In the genomic region with DNA sequence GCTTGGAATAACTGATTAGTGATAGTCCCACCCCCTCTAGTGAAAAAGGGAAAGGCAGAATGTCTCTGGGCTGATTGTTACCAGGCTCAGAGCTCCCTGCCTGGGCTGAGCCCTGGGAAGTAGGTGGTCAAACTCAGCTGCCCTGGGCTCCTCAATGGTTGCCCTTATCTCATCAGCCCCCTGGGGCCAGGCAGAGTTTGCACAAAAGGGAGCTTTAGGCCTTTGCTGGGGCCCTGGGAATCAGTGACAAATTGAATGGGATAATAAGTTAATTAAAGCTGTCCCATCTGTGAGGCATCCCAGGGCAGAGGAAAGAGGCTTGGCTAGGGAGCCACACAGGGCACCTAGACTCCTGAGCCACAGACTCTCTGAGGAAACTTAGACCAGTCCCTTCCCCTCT, we compare ENCODE assay signal across 23 cellular contexts.
"Had no signal": no experiment of that assay in that cellular context is flagged by ENCODE, and none has a peak within 500 bp of the region (broad histone marks: within the 10 kb centered on the region; RNA-seq: fewer than 3 reads in every experiment).

No MANE protein-coding gene starts in this region.

- H3K9me3 ChIP-seq: SJSA1 had no signal

- H3K36me3 Mint-ChIP-seq: activated CD4-positive, alpha-beta memory T cell treated with anti-CD3 and anti-CD28 coated beads for 36 hours; activated naive CD8-positive, alpha-beta T cell; brain had no signal

- H3K27ac Mint-ChIP-seq: activated CD4-positive, alpha-beta memory T cell treated with anti-CD3 and anti-CD28 coated beads for 36 hours; activated CD4-positive, alpha-beta T cell treated with anti-CD3 and anti-CD28 coated beads, Interleukin-2, amount 10 ng/mL, durations not matched to agents 7 days and 5 days; activated naive CD4-positive, alpha-beta T cell treated with anti-CD3 and anti-CD28 coated beads for 36 hours; activated naive CD8-positive, alpha-beta T cell; activated T-helper 17 cell treated with anti-CD3 and anti-CD28 coated beads, Interleukin-2, amount 50 U/mL, for 72 hours; T-helper 17 cell had no signal

- H3K4me3 Mint-ChIP-seq: activated CD4-positive, alpha-beta memory T cell treated with anti-CD3 and anti-CD28 coated beads for 36 hours; activated CD4-positive, alpha-beta T cell treated with anti-CD3 and anti-CD28 coated beads, Interleukin-2, amount 10 ng/mL, durations not matched to agents 7 days and 5 days; activated naive CD4-positive, alpha-beta T cell treated with anti-CD3 and anti-CD28 coated beads for 36 hours; activated naive CD8-positive, alpha-beta T cell; activated T-helper 17 cell treated with anti-CD3 and anti-CD28 coated beads, Interleukin-2, amount 50 U/mL, for 72 hours; brain; T-helper 17 cell had no signal

- H3K4me3 ChIP-seq: SJSA1 had no signal

- H3K4me1 Mint-ChIP-seq: activated T-helper 17 cell treated with anti-CD3 and anti-CD28 coated beads, Interleukin-2, amount 50 U/mL, for 72 hours; T-helper 17 cell had no signal

- H3K36me3 ChIP-seq: SJSA1 had no signal

- H3K27me3 Mint-ChIP-seq: activated CD4-positive, alpha-beta T cell treated with anti-CD3 and anti-CD28 coated beads, Interleukin-2, amount 10 ng/mL, durations not matched to agents 7 days and 5 days; activated naive CD8-positive, alpha-beta T cell; brain had no signal

- DNase-seq: activated CD4-positive, alpha-beta memory T cell treated with anti-CD3 and anti-CD28 coated beads for 36 hours; activated CD4-positive, alpha-beta T cell treated with anti-CD3 and anti-CD28 coated beads, Interleukin-2, amount 10 ng/mL, durations not matched to agents 7 days and 5 days; activated CD4-positive, CD25-positive, alpha-beta regulatory T cell; activated CD8-positive, alpha-beta memory T cell treated with anti-CD3 and anti-CD28 coated beads for 24 hours; activated gamma-delta T cell; activated naive CD4-positive, alpha-beta T cell treated with anti-CD3 and anti-CD28 coated beads for 36 hours; activated T-cell treated with anti-CD3 and anti-CD28 coated beads for 4 hours; activated T-cell treated with anti-CD3 and anti-CD28 coated beads, Interleukin-2, amount 50 U/mL, for 48 hours; amygdala; Kasumi-1; NCI-H1105 treated with DMSO at 0.1 percent for 48 hours; NCI-H1436 treated with DMSO at 0.1 percent for 48 hours; NCI-H187; NCI-H2081; NCI-H510A treated with DMSO at 0.1 percent for 48 hours; NCI-H774; SHP77; T-helper 17 cell; T-helper 9 cell had no signal

- H3K27ac ChIP-seq: SJSA1 had no signal

- ATAC-seq: activated T-helper 17 cell treated with anti-CD3 and anti-CD28 coated beads, Interleukin-2, amount 50 U/mL, for 72 hours; T-helper 17 cell had no signal

- H3K27me3 ChIP-seq: SJSA1 had no signal

- H3K9me3 Mint-ChIP-seq: activated CD4-positive, alpha-beta memory T cell treated with anti-CD3 and anti-CD28 coated beads for 36 hours; activated CD4-positive, alpha-beta T cell treated with anti-CD3 and anti-CD28 coated beads, Interleukin-2, amount 10 ng/mL, durations not matched to agents 7 days and 5 days; activated naive CD4-positive, alpha-beta T cell treated with anti-CD3 and anti-CD28 coated beads for 36 hours; activated T-helper 17 cell treated with anti-CD3 and anti-CD28 coated beads, Interleukin-2, amount 50 U/mL, for 72 hours had no signal
